Comparison of ENCODE assay signal across 13 cellular contexts in the genomic region with DNA sequence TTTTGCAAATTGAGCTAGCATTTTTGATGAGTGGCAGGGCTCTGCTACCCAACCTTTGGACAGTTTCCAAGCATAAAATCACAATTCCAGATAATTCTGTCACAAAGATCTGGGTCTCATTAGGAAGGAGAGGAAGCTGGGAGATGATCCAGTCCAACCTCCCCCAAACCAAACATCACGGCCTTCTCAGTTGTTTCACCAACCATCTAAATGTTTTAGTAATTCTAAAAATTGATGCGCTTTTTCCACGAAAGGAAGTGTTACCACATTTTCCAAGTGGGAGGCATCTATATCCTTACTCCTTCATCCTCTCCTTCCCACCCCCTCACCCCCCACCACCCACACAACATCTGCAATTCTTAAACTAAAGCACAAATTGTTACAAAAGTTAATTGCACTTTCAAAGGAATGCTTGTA.
DNase-seq lines count a peak whose midpoint lies in the region; ATAC-seq and TF ChIP-seq lines count a peak whose summit lies in the region.
"Had no signal": no experiment of that assay in that cellular context is flagged by ENCODE, and none has a peak within 500 bp of the region (broad histone marks: within the 10 kb centered on the region; RNA-seq: fewer than 3 reads in every experiment).

No MANE protein-coding gene starts in this region.

- H3K4me3 ChIP-seq in left lung (no peak overlapping the region), thoracic aorta (no peak overlapping the region)

- peak overlapping the region; percentile 55 for H3K27ac ChIP-seq in adipose tissue (ENCODE audit: low read depth, low read length)
- H3K27ac ChIP-seq in left lung = peak overlapping the region; percentile 73 to 91
- H3K27ac ChIP-seq in thoracic aorta = peak overlapping the region; percentile 89 to 96

- intact Hi-C loops in left lung (cut with DNase I) = no loop called here

- H3K36me3 Mint-ChIP-seq in activated CD8-positive, alpha-beta T cell treated with anti-CD3 and anti-CD28 coated beads, Interleukin-2, amount 10 ng/mL, durations not matched to agents 7 days and 5 days (ENCODE audit: low read depth) = no peaks in the 10 kb centered on the region
- H3K36me3 Mint-ChIP-seq: activated naive CD8-positive, alpha-beta T cell treated with anti-CD3 and anti-CD28 coated beads for 36 hours; CD8-positive, alpha-beta memory T cell had no signal

- H3K36me3 ChIP-seq in left lung (no peaks in the 10 kb centered on the region), thoracic aorta (no peaks in the 10 kb centered on the region)

- DNase-seq in NCI-H1092 treated with DMSO at 0.1 percent for 48 hours (lab: John Stamatoyannopoulos, UW) (peak; percentile 82), left lung (no peak), thoracic aorta (ENCODE audit: low spot score) (no peak), hypothalamus (lab: John Stamatoyannopoulos, UW) (no peak)
- DNase-seq in activated CD8-positive, alpha-beta T cell treated with anti-CD3 and anti-CD28 coated beads, Interleukin-2, amount 10 ng/mL, durations not matched to agents 7 days and 5 days = no peak
- DNase-seq: activated naive CD8-positive, alpha-beta T cell treated with anti-CD3 and anti-CD28 coated beads for 36 hours; CD8-positive, alpha-beta memory T cell; cortex of kidney; glutamatergic neuron; NCI-H1417 treated with DMSO at 0.1 percent for 48 hours had no signal

- no peak for TF ChIP-seq CTCF in left lung (IDR thresholded peaks at IDR 0.05)
- TF ChIP-seq CTCF in thoracic aorta (IDR thresholded peaks at IDR 0.05) = no peak

- POLR2A ChIA-PET in activated CD8-positive, alpha-beta T cell treated with anti-CD3 and anti-CD28 coated beads, Interleukin-2, amount 10 ng/mL, durations not matched to agents 7 days and 5 days (lab: Charles Lee) = no interaction called here

- no peaks in the 10 kb centered on the region for H3K27me3 ChIP-seq in left lung
- no peaks in the 10 kb centered on the region for H3K27me3 ChIP-seq in thoracic aorta (replicated peaks; ENCODE audit: insufficient read depth)

- H3K27ac Mint-ChIP-seq in activated CD8-positive, alpha-beta T cell treated with anti-CD3 and anti-CD28 coated beads, Interleukin-2, amount 10 ng/mL, durations not matched to agents 7 days and 5 days = no peak overlapping the region
- H3K27ac Mint-ChIP-seq: activated naive CD8-positive, alpha-beta T cell treated with anti-CD3 and anti-CD28 coated beads for 36 hours had no signal

- CTCF ChIA-PET in activated CD8-positive, alpha-beta T cell treated with anti-CD3 and anti-CD28 coated beads, Interleukin-2, amount 10 ng/mL, durations not matched to agents 7 days and 5 days (lab: Charles Lee) = no interaction called here

- ATAC-seq in left lung (no peak), thoracic aorta (ENCODE audit: insufficient number of reproducible peaks, low FRiP score, low read depth) (no peak), GM18909 (IDR thresholded peaks at IDR 0.05; ENCODE audit: poor library complexity, unreplicated experiment) (no peak)
- ATAC-seq in activated CD8-positive, alpha-beta T cell treated with anti-CD3 and anti-CD28 coated beads, Interleukin-2, amount 10 ng/mL, durations not matched to agents 7 days and 5 days = no peak
- ATAC-seq: HepG2 had no signal

- no peak overlapping the region for H3K4me3 Mint-ChIP-seq in activated CD8-positive, alpha-beta T cell treated with anti-CD3 and anti-CD28 coated beads, Interleukin-2, amount 10 ng/mL, durations not matched to agents 7 days and 5 days
- H3K4me3 Mint-ChIP-seq: activated naive CD8-positive, alpha-beta T cell treated with anti-CD3 and anti-CD28 coated beads for 36 hours; CD8-positive, alpha-beta memory T cell had no signal

- H3K4me1 Mint-ChIP-seq in activated CD8-positive, alpha-beta T cell treated with anti-CD3 and anti-CD28 coated beads, Interleukin-2, amount 10 ng/mL, durations not matched to agents 7 days and 5 days (ENCODE audit: low read depth) = no peaks in the 10 kb centered on the region
- H3K4me1 Mint-ChIP-seq: CD8-positive, alpha-beta memory T cell had no signal

- H3K4me1 ChIP-seq in left lung (peaks cover 32 to 52% of the 10 kb centered on the region in 2 donors), thoracic aorta (ENCODE audit: control insufficient read depth in 1 of 2, low read depth in 2 of 2) (peaks cover 42 to 66% of the 10 kb centered on the region in 2 donors)

- 62 to 89% (median 69%) methylated on average over 3 of the region's 3 CpGs for WGBS in adipose tissue, 3 donors

- peaks cover 2% of the 10 kb centered on the region for H3K27me3 Mint-ChIP-seq in activated CD8-positive, alpha-beta T cell treated with anti-CD3 and anti-CD28 coated beads, Interleukin-2, amount 10 ng/mL, durations not matched to agents 7 days and 5 days (ENCODE audit: low read depth)

- H3K9me3 Mint-ChIP-seq in activated CD8-positive, alpha-beta T cell treated with anti-CD3 and anti-CD28 coated beads, Interleukin-2, amount 10 ng/mL, durations not matched to agents 7 days and 5 days (ENCODE audit: insufficient read depth) = no peaks in the 10 kb centered on the region
- H3K9me3 Mint-ChIP-seq: activated naive CD8-positive, alpha-beta T cell treated with anti-CD3 and anti-CD28 coated beads for 36 hours; CD8-positive, alpha-beta memory T cell had no signal

- no peaks in the 10 kb centered on the region for H3K9me3 ChIP-seq in left lung
- no peaks in the 10 kb centered on the region for H3K9me3 ChIP-seq in thoracic aorta
